30 cellular contexts compared by ENCODE assay signal in genomic region chr3:154540950-154541604, GRCh38.
DNase-seq lines count a peak whose midpoint lies in the region; ATAC-seq, FAIRE-seq and TF ChIP-seq lines count a peak whose summit lies in the region.
"Had no signal": no experiment of that assay in that cellular context is flagged by ENCODE, and none has a peak within 500 bp of the region (broad histone marks: within the 10 kb centered on the region; RNA-seq: fewer than 3 reads in every experiment).

No MANE protein-coding gene starts in this region.

- POLR2A ChIA-PET in PC-9 (lab: Charles Lee; ENCODE audit: unreplicated experiment), result no interaction called here

- no TSS peak for BruUV-seq in PC-9 (replicated peaks; lab: Mats Ljungman, UMichigan)

- H3F3A ChIP-seq in PC-9 (ENCODE audit: insufficient read depth, low read depth), result no peaks in the 10 kb centered on the region
- peaks cover 5% of the 10 kb centered on the region for H3F3A ChIP-seq in smooth muscle cell (ENCODE audit: low read depth)

- H2AFZ ChIP-seq in OCI-LY3 (ENCODE audit: low read depth, low read length) (no peak overlapping the region; the same call in 1 of the 2 replicates), PC-9 (no peak overlapping the region), smooth muscle cell (ENCODE audit: low read depth) (no peak overlapping the region)

- H3K4me3 ChIP-seq in OCI-LY3 (ENCODE audit: low read length), result no peak overlapping the region
- H3K4me3 ChIP-seq in epithelial cell of esophagus (ENCODE audit: low read length), result no peak overlapping the region
- H3K4me3 ChIP-seq in PC-9, result no peak overlapping the region
- no peak overlapping the region for H3K4me3 ChIP-seq in smooth muscle cell
- H3K4me3 ChIP-seq: adrenal gland, dorsolateral prefrontal cortex, heart left ventricle, pancreas, tibial nerve had no signal

- TF ChIP-seq POLR2A in GM12891 (IDR thresholded peaks at IDR 0.05; ENCODE audit: low read depth, low read length), result no peak

- H3K36me3 ChIP-seq in OCI-LY3 (replicated peaks; ENCODE audit: low read depth, low read length) (no peaks in the 10 kb centered on the region), PC-9 (ENCODE audit: low read depth) (no peaks in the 10 kb centered on the region), smooth muscle cell (ENCODE audit: low read depth) (no peaks in the 10 kb centered on the region)
- H3K36me3 ChIP-seq: adrenal gland, heart left ventricle, pancreas, tibial nerve had no signal

- CTCF ChIA-PET in PC-9 (lab: Charles Lee), result no interaction called here

- H3K9me2 ChIP-seq in PC-9 (ENCODE audit: insufficient read depth), result peaks cover 3% of the 10 kb centered on the region; the same call in 1 of the 2 replicates

- DNase-seq in epithelial cell of esophagus (ENCODE audit: low read depth) (peak; percentile 73), renal cortical epithelial cell (ENCODE audit: low read depth) (peak; percentile 1), PC-9 (no peak), GM12891 (ENCODE audit: insufficient read length, low spot score) (no peak), smooth muscle cell (lab: John Stamatoyannopoulos, UW; ENCODE audit: unreplicated experiment) (no peak)
- DNase-seq: ACHN; activated CD4-positive, alpha-beta memory T cell treated with anti-CD3 and anti-CD28 coated beads for 36 hours; activated CD4-positive, alpha-beta T cell treated with anti-CD3 and anti-CD28 coated beads for 1 hour; activated naive CD4-positive, alpha-beta T cell treated with anti-CD3 and anti-CD28 coated beads, Interleukin-2, amount 10 ng/mL, durations not matched to agents 7 days and 5 days; adrenal gland; CD8-positive, alpha-beta T cell; DMS 273 treated with DMSO at 0.1 percent for 48 hours; dorsolateral prefrontal cortex; heart left ventricle; islet precursor cell; left ventricle myocardium superior; NCI-H1092 treated with DMSO at 0.1 percent for 48 hours; NCI-H1694 treated with DMSO at 0.1 percent for 48 hours; NCI-H510A; OCI-M1; pancreas; right cardiac atrium; stimulated activated CD4-positive, alpha-beta T cell treated with anti-CD3 and anti-CD28 coated beads, Interleukin-2, amount 100 ng/mL, for 48 hours; T-helper 2 cell had no signal

- H3K9ac ChIP-seq in OCI-LY3 (ENCODE audit: low read length) (no peak overlapping the region), smooth muscle cell (ENCODE audit: low read depth) (no peak overlapping the region)

- 87% methylated on average over 2 of the region's 2 CpGs for WGBS in smooth muscle cell (ENCODE audit: low lambda C conversion rate)

- no peak for FAIRE-seq in GM12891 (lab: Jason Lieb, UNC)
- FAIRE-seq: GM12892, pancreas had no signal

- intact Hi-C loops in PC-9 (cut with micrococcal nuclease; ENCODE audit: unreplicated experiment), result loop anchor here (10.0 kb wide), 1 partner anchor 206 kb away; no protein-coding TSS in a partner anchor

- H4K20me1 ChIP-seq in OCI-LY3 (ENCODE audit: insufficient read depth, low read length), result no peaks in the 10 kb centered on the region
- no peaks in the 10 kb centered on the region for H4K20me1 ChIP-seq in PC-9 (ENCODE audit: insufficient read depth)
- no peaks in the 10 kb centered on the region for H4K20me1 ChIP-seq in smooth muscle cell (ENCODE audit: low read depth)

- H3K4me1 ChIP-seq in OCI-LY3 (ENCODE audit: low read length), result peaks cover 11% of the 10 kb centered on the region
- H3K4me1 ChIP-seq in PC-9 (replicated peaks; ENCODE audit: insufficient read depth), result no peaks in the 10 kb centered on the region
- no peaks in the 10 kb centered on the region for H3K4me1 ChIP-seq in smooth muscle cell (ENCODE audit: low read depth)
- H3K4me1 ChIP-seq: adrenal gland, pancreas had no signal

- H3K9me3 ChIP-seq in OCI-LY3 (ENCODE audit: insufficient read depth, low read length) (no peaks in the 10 kb centered on the region), PC-9 (ENCODE audit: insufficient read depth, low read depth) (no peaks in the 10 kb centered on the region), smooth muscle cell (replicated peaks; ENCODE audit: low read depth) (no peaks in the 10 kb centered on the region)
- H3K9me3 ChIP-seq: adrenal gland, heart left ventricle, pancreas, tibial nerve had no signal

- H3K27me3 ChIP-seq in OCI-LY3 (ENCODE audit: low read depth, low read length), result no peaks in the 10 kb centered on the region
- H3K27me3 ChIP-seq in PC-9 (ENCODE audit: insufficient read depth, low read depth), result no peaks in the 10 kb centered on the region
- peaks cover 34% of the 10 kb centered on the region for H3K27me3 ChIP-seq in smooth muscle cell (ENCODE audit: low read depth)
- H3K27me3 ChIP-seq: heart left ventricle, pancreas, tibial nerve had no signal

- no peaks in the 10 kb centered on the region for H3K79me2 ChIP-seq in OCI-LY3 (ENCODE audit: low read length)
- no peaks in the 10 kb centered on the region for H3K79me2 ChIP-seq in PC-9 (ENCODE audit: low read depth)
- no peaks in the 10 kb centered on the region for H3K79me2 ChIP-seq in smooth muscle cell (ENCODE audit: low read depth)

- ATAC-seq in HG02852 (IDR thresholded peaks at IDR 0.05; ENCODE audit: unreplicated experiment), result peak; percentile 51
- ATAC-seq: CD8-positive, alpha-beta T cell; HCT116; heart left ventricle; left ventricle myocardium superior; pancreas; right cardiac atrium; Right ventricle myocardium inferior had no signal

- no peak for TF ChIP-seq CTCF in OCI-LY3 (IDR thresholded peaks at IDR 0.05; ENCODE audit: low read depth, low read length)
- no peak for TF ChIP-seq CTCF in epithelial cell of esophagus (IDR thresholded peaks at IDR 0.05; ENCODE audit: insufficient read depth, low read depth, low read length, missing control alignments)
- no peak for TF ChIP-seq CTCF in PC-9 (conservative IDR thresholded peaks at IDR 0.05)
- TF ChIP-seq CTCF in smooth muscle cell (IDR thresholded peaks at IDR 0.05; ENCODE audit: borderline replicate concordance, insufficient read depth, poor library complexity, severe bottlenecking), result no peak

- no peak overlapping the region for H3K27ac ChIP-seq in OCI-LY3 (ENCODE audit: low read length)
- H3K27ac ChIP-seq in PC-9, result no peak overlapping the region
- no peak overlapping the region for H3K27ac ChIP-seq in smooth muscle cell (ENCODE audit: low read depth)
- H3K27ac ChIP-seq: adrenal gland, dorsolateral prefrontal cortex, heart left ventricle, pancreas, tibial nerve had no signal

- H3K4me2 ChIP-seq in OCI-LY3 (ENCODE audit: low read length), result peak overlapping the region; percentile 42
- no peak overlapping the region for H3K4me2 ChIP-seq in PC-9
- H3K4me2 ChIP-seq in smooth muscle cell, result no peak overlapping the region

TF ChIP-seq in GM12891, 5 proteins besides CTCF, POLR2A, EP300 and RAD21:
- TF ChIP-seq PAX5 (IDR thresholded peaks at IDR 0.05; ENCODE audit: insufficient read depth, low read length, severe bottlenecking) (no peak), POU2F2 (IDR thresholded peaks at IDR 0.05; ENCODE audit: low read depth, low read length) (no peak), POLR2AphosphoS5 (IDR thresholded peaks at IDR 0.05; ENCODE audit: low read depth, low read length) (no peak), SPI1 (IDR thresholded peaks at IDR 0.05; ENCODE audit: low read depth, low read length) (no peak), TAF1 (IDR thresholded peaks at IDR 0.05; ENCODE audit: low read depth, low read length) (no peak)

Comparison
In these comparisons a context has a peak if more than half of its experiments do, and no peak if none do; other contexts are left out.
1. DNase-seq: peak in epithelial cell of esophagus (single experiment) and renal cortical epithelial cell (single experiment); none in PC-9 (0 of 2), GM12891 (single experiment) and smooth muscle cell (single experiment).